1 cellular context compared by ENCODE assay signal in genomic region chr7:138126928-138127327, GRCh38.
TF ChIP-seq lines count a peak whose summit lies in the region.

No MANE protein-coding gene starts in this region.

TF ChIP-seq in H1, 55 proteins besides CTCF, POLR2A, EP300 and RAD21 (continued from another document):
- TF ChIP-seq FOSL1 (IDR thresholded peaks at IDR 0.05; ENCODE audit: insufficient read depth, low read depth, low read length) (no peak), ZNF274 (IDR thresholded peaks at IDR 0.05; ENCODE audit: borderline replicate concordance, extremely low read depth, low read length) (no peak), TAF1 (IDR thresholded peaks at IDR 0.05; ENCODE audit: low read depth, low read length) (no peak), SP1 (IDR thresholded peaks at IDR 0.05; ENCODE audit: low read depth, low read length) (no peak), CTBP2 (IDR thresholded peaks at IDR 0.05; ENCODE audit: borderline replicate concordance, insufficient read depth, insufficient read length, low read length) (no peak), CHD7 (IDR thresholded peaks at IDR 0.05; ENCODE audit: insufficient replicate concordance, low read length) (no peak), POU5F1 (IDR thresholded peaks at IDR 0.05; ENCODE audit: low read depth, low read length) (no peak), RNF2 (IDR thresholded peaks at IDR 0.05; ENCODE audit: borderline replicate concordance, low read depth, low read length, missing control alignments, poor library complexity, severe bottlenecking) (no peak), CBX5 (IDR thresholded peaks at IDR 0.05; ENCODE audit: low read depth, low read length) (no peak), RXRA (IDR thresholded peaks at IDR 0.05; ENCODE audit: insufficient read depth, low read depth, low read length) (no peak), TEAD4 (IDR thresholded peaks at IDR 0.05; ENCODE audit: low read depth, low read length) (no peak), SUZ12 (IDR thresholded peaks at IDR 0.05; ENCODE audit: low read length) (no peak), SP2 (IDR thresholded peaks at IDR 0.05; ENCODE audit: low read length) (no peak), SIRT6 (IDR thresholded peaks at IDR 0.05; ENCODE audit: low read length) (no peak), USF2 (IDR thresholded peaks at IDR 0.05; ENCODE audit: low read length) (no peak), SIN3A (conservative IDR thresholded peaks at IDR 0.05 in 1 of 2, IDR thresholded peaks at IDR 0.05 in 1 of 2; ENCODE audit: low read depth in 1 of 2, low read length in 2 of 2) (no peak), POLR2AphosphoS5 (IDR thresholded peaks at IDR 0.05; ENCODE audit: low read depth, low read length) (no peak), GTF2F1 (IDR thresholded peaks at IDR 0.05; ENCODE audit: borderline replicate concordance, low read depth, low read length) (no peak)
- TF ChIP-seq, protein P1, sequence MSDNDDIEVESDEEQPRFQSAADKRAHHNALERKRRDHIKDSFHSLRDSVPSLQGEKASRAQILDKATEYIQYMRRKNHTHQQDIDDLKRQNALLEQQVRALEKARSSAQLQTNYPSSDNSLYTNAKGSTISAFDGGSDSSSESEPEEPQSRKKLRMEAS (IDR thresholded peaks at IDR 0.05), result no peak
